In the genomic region with DNA sequence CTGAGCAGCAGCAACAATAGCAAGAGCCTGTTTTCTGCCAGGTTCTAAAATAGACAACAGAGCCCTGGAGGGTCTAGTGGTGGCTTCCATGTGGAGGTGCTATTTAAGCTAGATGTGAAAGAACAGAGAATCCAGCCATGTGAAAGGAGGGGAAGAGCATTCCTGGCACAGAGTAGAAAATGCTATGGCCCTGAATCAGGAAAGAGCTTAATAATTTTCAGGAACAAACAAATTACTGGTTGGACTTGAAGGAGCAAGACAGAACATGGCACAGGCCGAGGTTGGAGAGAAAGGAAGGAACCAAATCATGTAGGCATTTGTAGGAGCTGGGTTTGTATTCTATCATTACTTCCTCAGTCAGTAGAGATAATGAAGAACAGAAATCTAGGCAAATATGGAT, we compare ENCODE assay signal across 19 cellular contexts.
"Had no signal": no experiment of that assay in that cellular context is flagged by ENCODE, and none has a peak within 500 bp of the region (broad histone marks: within the 10 kb centered on the region; RNA-seq: fewer than 3 reads in every experiment).

No MANE protein-coding gene starts in this region.

- H3K9me3 ChIP-seq: gastrocnemius medialis, left ventricle myocardium inferior, pancreas, thyroid gland had no signal

- ATAC-seq: activated T-cell treated with anti-CD3 and anti-CD28 coated beads, Interleukin-2, amount 50 U/mL, for 4 hours; effector memory CD8-positive, alpha-beta T cell; gastrocnemius medialis; pancreas; SK-N-SH treated with all-trans-retinoic acid at 6 μM for 48 hours; T-cell had no signal

- H3K4me1 ChIP-seq: neural progenitor cell, pancreas, thyroid gland had no signal

- H3K9me3 Mint-ChIP-seq: activated CD4-positive, alpha-beta T cell treated with anti-CD3 and anti-CD28 coated beads, Interleukin-2, amount 10 ng/mL, durations not matched to agents 24 days and 14 days; effector memory CD8-positive, alpha-beta T cell; neural progenitor cell had no signal

- H3K27me3 Mint-ChIP-seq: activated CD4-positive, alpha-beta T cell treated with anti-CD3 and anti-CD28 coated beads, Interleukin-2, amount 10 ng/mL, durations not matched to agents 24 days and 14 days; effector memory CD8-positive, alpha-beta T cell; T-cell had no signal

- H3K4me3 ChIP-seq: gastrocnemius medialis, left ventricle myocardium inferior, neural progenitor cell, pancreas, thyroid gland had no signal

- H3K27ac ChIP-seq: left ventricle myocardium inferior, neural progenitor cell, pancreas, thyroid gland had no signal

- H3K27me3 ChIP-seq: gastrocnemius medialis, neural progenitor cell, pancreas, thyroid gland had no signal

- H3K36me3 Mint-ChIP-seq: neural progenitor cell, T-cell had no signal

- H3K4me1 Mint-ChIP-seq: activated CD4-positive, alpha-beta T cell treated with anti-CD3 and anti-CD28 coated beads, Interleukin-2, amount 10 ng/mL, durations not matched to agents 24 days and 14 days; T-cell had no signal

- DNase-seq: activated CD4-positive, alpha-beta T cell treated with anti-CD3 and anti-CD28 coated beads, Interleukin-2, amount 10 ng/mL, durations not matched to agents 24 days and 14 days; activated CD8-positive, alpha-beta memory T cell treated with anti-CD3 and anti-CD28 coated beads, Interleukin-2, amount 50 U/mL, for 4 hours; activated effector memory CD4-positive, alpha-beta T cell treated with Interleukin-2 at 50 U/mL for 16 hours; activated naive CD4-positive, alpha-beta T cell treated with anti-CD3 and anti-CD28 coated beads, Interleukin-2, amount 50 U/mL, for 16 hours; activated T-cell treated with anti-CD3 and anti-CD28 coated beads, Interleukin-2, amount 50 U/mL, for 4 hours; aorta; cerebellar nuclear complex; cortex of kidney; effector memory CD8-positive, alpha-beta T cell; gastrocnemius medialis; head of caudate nucleus; left ventricle myocardium inferior; mammary epithelial cell; pancreas; stimulated activated naive CD4-positive, alpha-beta T cell treated with Interleukin-2 at 50 U/mL for 16 hours; T-cell; thyroid gland had no signal

- H3K36me3 ChIP-seq: gastrocnemius medialis, left ventricle myocardium inferior, neural progenitor cell, pancreas, thyroid gland had no signal

- H3K27ac Mint-ChIP-seq: activated CD4-positive, alpha-beta T cell treated with anti-CD3 and anti-CD28 coated beads, Interleukin-2, amount 10 ng/mL, durations not matched to agents 24 days and 14 days; effector memory CD8-positive, alpha-beta T cell; T-cell had no signal

- H3K4me3 Mint-ChIP-seq: activated CD4-positive, alpha-beta T cell treated with anti-CD3 and anti-CD28 coated beads, Interleukin-2, amount 10 ng/mL, durations not matched to agents 24 days and 14 days; activated T-cell treated with anti-CD3 and anti-CD28 coated beads, Interleukin-2, amount 50 U/mL, for 4 hours; effector memory CD8-positive, alpha-beta T cell; neural progenitor cell; T-cell had no signal
